Comparison of ENCODE assay signal across 9 cellular contexts in genomic region chr10:71769279-71769823, GRCh38. TPM values are rescaled to one million over a fixed set of nuclear protein-coding genes. Genes with fewer than 3 reads are reported as not detected.
DNase-seq lines count a peak whose midpoint lies in the region; ATAC-seq, FAIRE-seq and TF ChIP-seq lines count a peak whose summit lies in the region.
"Had no signal": no experiment of that assay in that cellular context is flagged by ENCODE, and none has a peak within 500 bp of the region (broad histone marks: within the 10 kb centered on the region; RNA-seq: fewer than 3 reads in every experiment).

No MANE protein-coding gene starts in this region.

- no peaks in the 10 kb centered on the region for H3K9me3 ChIP-seq in gastrocnemius medialis

- H3K27ac ChIP-seq in HL-60 (replicated peaks) (peak overlapping the region; percentile 91; the same call in 1 of the 2 replicates), cingulate gyrus (ENCODE audit: low read depth, low read length) (peak overlapping the region; percentile 21), gastrocnemius medialis (peak overlapping the region; percentile 77 to 91 (median 86))

- no peaks in the 10 kb centered on the region for H3K36me3 ChIP-seq in gastrocnemius medialis

- peak; percentile 26 for DNase-seq in Right ventricle myocardium superior
- no peak for DNase-seq in cardiac septum (ENCODE audit: low spot score)
- peak in 1 of 2 experiments; percentile 26 for DNase-seq in HL-60 (ENCODE audit: low read depth in 1 of 2, low spot score in 1 of 2)
- DNase-seq in gastrocnemius medialis: no peak
- no peak for DNase-seq in H54 (ENCODE audit: insufficient read length, low spot score)
- DNase-seq in NCI-H2107 treated with DMSO at 0.1 percent for 48 hours (lab: John Stamatoyannopoulos, UW; ENCODE audit: unreplicated experiment): no peak
- DNase-seq in epidermal melanocyte (ENCODE audit: insufficient read length, low spot score): no peak

- in situ Hi-C loops in gastrocnemius medialis (cut with MboI; ENCODE audit: low sequenced_read_pairs in 4 of 4): no loop called here

- TF ChIP-seq POLR2A in gastrocnemius medialis (IDR thresholded peaks at IDR 0.05) (no peak), H54 (IDR thresholded peaks at IDR 0.05; ENCODE audit: low read depth, low read length) (no peak)

- H3K27me3 ChIP-seq in HL-60 (ENCODE audit: insufficient read depth, poor library complexity, severe bottlenecking) (no peaks in the 10 kb centered on the region), gastrocnemius medialis (no peaks in the 10 kb centered on the region)

- no peak for TF ChIP-seq CTCF in HL-60 (IDR thresholded peaks at IDR 0.05; ENCODE audit: insufficient read depth, low read length)
- TF ChIP-seq CTCF in gastrocnemius medialis (IDR thresholded peaks at IDR 0.05 in 4 of 5, conservative IDR thresholded peaks at IDR 0.05 in 1 of 5): no peak

- peaks cover 79 to 92% of the 10 kb centered on the region in 2 donors for H3K4me1 ChIP-seq in gastrocnemius medialis

- H3K4me3 ChIP-seq in HL-60 (replicated peaks; ENCODE audit: insufficient read depth, low read length) (peak overlapping the region; percentile 81), gastrocnemius medialis (peak overlapping the region in 2 of 4 donors; percentile 3 to 12)

- intact Hi-C loops in Right ventricle myocardium superior (cut with DNase I) (no loop called here), cardiac septum (cut with DNase I) (loop anchor here (5.0 kb wide), 1 partner anchor 222 kb away; no protein-coding TSS in a partner anchor), gastrocnemius medialis (cut with DNase I; ENCODE audit: low total_unique reads) (no loop called here)

- ATAC-seq in Right ventricle myocardium superior (ENCODE audit: poor library complexity): no peak
- ATAC-seq in gastrocnemius medialis: no peak

- FAIRE-seq in H54 (lab: Jason Lieb, UNC): no peak
- FAIRE-seq: G401.6 had no signal

RNA-seq across cellular contexts. Expression of gene VSIR, which starts 4.0 kb away (rescaled TPM):
- total RNA-seq in Right ventricle myocardium superior: 116 TPM
- 63.0 TPM for total RNA-seq in cardiac septum
- total RNA-seq in gastrocnemius medialis: 10 to 100 TPM in 3 of 4 donors, 1 to 10 TPM in 1; 7.9 to 20.7 (median 16.9) TPM

RNA-seq across cellular contexts. Expression of gene C10orf105, which starts 49.8 kb away (rescaled TPM):
- total RNA-seq in Right ventricle myocardium superior: 0.05 TPM
- total RNA-seq in cardiac septum: not detected
- total RNA-seq in gastrocnemius medialis: not detected

Comparison
In these comparisons a context has a peak if more than half of its experiments do, and no peak if none do; other contexts are left out.
1. H3K27ac ChIP-seq: peak in every context shown above with its lines; median percentile 91 in HL-60; 86 in gastrocnemius medialis; 21 in cingulate gyrus.